Comparison of ENCODE assay signal across 8 cellular contexts in genomic region chr15:40564591-40565332, GRCh38. TPM values are rescaled to one million over a fixed set of nuclear protein-coding genes. Genes with fewer than 3 reads are reported as not detected.
A peak's percentile ranks its signal among the peaks of the same experiment; 100 is the strongest.
DNase-seq lines count a peak whose midpoint lies in the region; ATAC-seq and TF ChIP-seq lines count a peak whose summit lies in the region.

Gene CCDC32, minus strand, starts transcription at chr15:40565042. Its CDS starts 2,027 bp downstream, at chr15:40563015.

- H3K4me2 ChIP-seq in smooth muscle cell = peak within 1 kb of the TSS; percentile 91

- peak within 1 kb of the TSS; percentile 92 for H3K27ac Mint-ChIP-seq in WTC11

- peak within 1 kb of the TSS; percentile 92 for H3K4me3 ChIP-seq in AG04450 (ENCODE audit: low read depth, low read length)
- H3K4me3 ChIP-seq in cardiac fibroblast (replicated peaks in 1 of 2; ENCODE audit: low read depth in 2 of 2, low read length in 2 of 2) = peak within 1 kb of the TSS; percentile 86 to 88
- peak within 1 kb of the TSS; percentile 73 for H3K4me3 ChIP-seq in smooth muscle cell

- no peaks in the 10 kb centered on the region for H3K27me3 Mint-ChIP-seq in WTC11 (ENCODE audit: low read depth)

- H3K4me1 ChIP-seq in smooth muscle cell (ENCODE audit: low read depth) = peaks cover 3% of the 10 kb centered on the region

- H4K20me1 ChIP-seq in smooth muscle cell (ENCODE audit: low read depth) = no peaks in the 10 kb centered on the region

- POLR2A ChIA-PET in AG04450 (lab: Yijun Ruan, JAX) = interaction anchor here (0.6 to 1.0 kb wide), 3 partner anchors 14 to 25 kb away, joined by 3 to 4 read pairs (median 3); no protein-coding TSS in a partner anchor
- POLR2A ChIA-PET in WTC11 (lab: Charles Lee) = interaction anchor here (0.5 to 1.1 kb wide), 6 partner anchors 10 to 764 kb away, joined by 3 to 5 read pairs (median 3); no protein-coding TSS in a partner anchor

- H3K27me3 ChIP-seq in AG04450 (ENCODE audit: control insufficient read depth, insufficient read depth, low read length) (no peaks in the 10 kb centered on the region), smooth muscle cell (ENCODE audit: low read depth) (no peaks in the 10 kb centered on the region)

- H3K9me3 Mint-ChIP-seq in WTC11 = no peaks in the 10 kb centered on the region

- H3K4me3 Mint-ChIP-seq in WTC11 = peak within 1 kb of the TSS; percentile 89

- no peaks in the 10 kb centered on the region; the same call in 1 of the 2 replicates for H3K9me3 ChIP-seq in AG04450 (ENCODE audit: control insufficient read depth, insufficient read depth, low read length)
- no peaks in the 10 kb centered on the region for H3K9me3 ChIP-seq in smooth muscle cell (replicated peaks; ENCODE audit: low read depth)

- H3K27ac ChIP-seq in AG04450 (ENCODE audit: low read depth, low read length) (peak within 1 kb of the TSS; percentile 75), smooth muscle cell (ENCODE audit: low read depth) (peak within 1 kb of the TSS; percentile 96)

- DNase-seq in AG04450 (ENCODE audit: low read depth, low spot score) (peak; percentile 93), NCI-H226 (peak; percentile 97), WTC11 (ENCODE audit: low spot score) (peak; percentile 97), cardiac fibroblast (ENCODE audit: low read depth in 2 of 2) (peak; percentile 98), iPS-NIHi7 (ENCODE audit: extremely low spot score) (peak; percentile 100), smooth muscle cell (lab: John Stamatoyannopoulos, UW; ENCODE audit: unreplicated experiment) (peak; percentile 77)

- H3K4me1 Mint-ChIP-seq in WTC11 = peaks cover 23% of the 10 kb centered on the region

- no peaks in the 10 kb centered on the region for H3K36me3 Mint-ChIP-seq in WTC11

- CTCF ChIA-PET in AG04450 (lab: Charles Lee) = interaction anchor here (0.7 to 1.5 kb wide), 4 partner anchors 25 to 329 kb away, joined by 3 to 12 read pairs (median 3); partner anchors contain the start of gene VPS18
- CTCF ChIA-PET in WTC11 (lab: Charles Lee) = interaction anchor here (0.5 to 1.9 kb wide), 20 partner anchors 8 to 578 kb away, joined by 3 to 15 read pairs (median 4); partner anchors contain the start of gene VPS18

- no peaks in the 10 kb centered on the region for H3F3A ChIP-seq in smooth muscle cell (ENCODE audit: low read depth)

- peak within 1 kb of the TSS; percentile 85 for H2AFZ ChIP-seq in smooth muscle cell (ENCODE audit: low read depth)

- H3K79me2 ChIP-seq in smooth muscle cell (ENCODE audit: low read depth) = peaks cover 24% of the 10 kb centered on the region

- TF ChIP-seq CTCF in AG04450 (IDR thresholded peaks at IDR 0.05; ENCODE audit: low read depth, low read length) (no peak), WTC11 (IDR thresholded peaks at IDR 0.05) (no peak), cardiac fibroblast (IDR thresholded peaks at IDR 0.05; ENCODE audit: low read depth, low read length) (no peak), smooth muscle cell (IDR thresholded peaks at IDR 0.05; ENCODE audit: borderline replicate concordance, insufficient read depth, poor library complexity, severe bottlenecking) (no peak)

- H3K9ac ChIP-seq in smooth muscle cell (ENCODE audit: low read depth) = peak within 1 kb of the TSS; percentile 95

- ATAC-seq in GM18909 (IDR thresholded peaks at IDR 0.05; ENCODE audit: poor library complexity, unreplicated experiment) (peak; percentile 96), HG03175 (IDR thresholded peaks at IDR 0.05; ENCODE audit: unreplicated experiment) (peak; percentile 95), WTC11 (peak; percentile 98)

- no peaks in the 10 kb centered on the region for H3K36me3 ChIP-seq in smooth muscle cell (ENCODE audit: low read depth)

- 1% methylated on average over 40 of the region's 40 CpGs for WGBS in smooth muscle cell (ENCODE audit: low lambda C conversion rate)

TF ChIP-seq in WTC11, 78 proteins besides CTCF, POLR2A, EP300 and RAD21:
- TF ChIP-seq ZNF396 (CRISPR knock-in tag; IDR thresholded peaks at IDR 0.05; ENCODE audit: borderline replicate concordance) (no peak), ATF2 (CRISPR knock-in tag; IDR thresholded peaks at IDR 0.05; ENCODE audit: borderline replicate concordance, low read depth) (no peak), FOXP1 (CRISPR knock-in tag; IDR thresholded peaks at IDR 0.05; ENCODE audit: borderline replicate concordance) (no peak), USF2 (CRISPR knock-in tag; IDR thresholded peaks at IDR 0.05) (peak; percentile 99), ZNF121 (CRISPR knock-in tag; IDR thresholded peaks at IDR 0.05) (peak; percentile 41; the same call in 1 of the 2 replicates), NFYB (CRISPR knock-in tag; conservative IDR thresholded peaks at IDR 0.05; ENCODE audit: low read depth) (peak; percentile 54; the same call in 1 of the 2 replicates), PRDM15 (CRISPR knock-in tag; IDR thresholded peaks at IDR 0.05) (no peak), MAX (CRISPR knock-in tag; IDR thresholded peaks at IDR 0.05) (peak; percentile 85), NR3C1 (CRISPR knock-in tag; conservative IDR thresholded peaks at IDR 0.05; ENCODE audit: low read depth) (no peak), SMAD3 (CRISPR knock-in tag; IDR thresholded peaks at IDR 0.05; ENCODE audit: borderline replicate concordance) (peak; percentile 44; the same call in 1 of the 2 replicates), SP1 (CRISPR knock-in tag; conservative IDR thresholded peaks at IDR 0.05) (0 out of 2 replicates have a peak, but pooled peaks have one; percentile 34), USF1 (CRISPR knock-in tag; IDR thresholded peaks at IDR 0.05) (peak; percentile 98), SOX15 (CRISPR knock-in tag; IDR thresholded peaks at IDR 0.05) (no peak), GTF2I (CRISPR knock-in tag; conservative IDR thresholded peaks at IDR 0.05) (no peak), ETV6 (CRISPR knock-in tag; IDR thresholded peaks at IDR 0.05) (peak; percentile 62; the same call in 1 of the 2 replicates)

RNA-seq across cellular contexts. Expression of gene CCDC32, which starts in this region (rescaled TPM):
- polyA plus RNA-seq in AG04450 (2011; rRNA removed) (14.0 and 16.7 TPM in 2 replicates), smooth muscle cell (19.3 and 20.6 TPM in 2 replicates)
- 9.0 and 14.9 TPM in 2 replicates for polyA minus RNA-seq in AG04450 (2011; rRNA and poly(A)+ RNA removed)
- total RNA-seq in WTC11 (2021) (12.8 to 15.6 TPM (median 13.7 TPM) in 3 replicates), smooth muscle cell (16.2 and 25.5 TPM in 2 replicates)

Comparison
In these comparisons a context has a peak if more than half of its experiments do, and no peak if none do; other contexts are left out.
1. Peak in every context shown above with its lines: DNase-seq, ATAC-seq, H3K4me3 ChIP-seq and H3K27ac ChIP-seq.